Comparison of ENCODE assay signal across 1 cellular context in the genomic region with DNA sequence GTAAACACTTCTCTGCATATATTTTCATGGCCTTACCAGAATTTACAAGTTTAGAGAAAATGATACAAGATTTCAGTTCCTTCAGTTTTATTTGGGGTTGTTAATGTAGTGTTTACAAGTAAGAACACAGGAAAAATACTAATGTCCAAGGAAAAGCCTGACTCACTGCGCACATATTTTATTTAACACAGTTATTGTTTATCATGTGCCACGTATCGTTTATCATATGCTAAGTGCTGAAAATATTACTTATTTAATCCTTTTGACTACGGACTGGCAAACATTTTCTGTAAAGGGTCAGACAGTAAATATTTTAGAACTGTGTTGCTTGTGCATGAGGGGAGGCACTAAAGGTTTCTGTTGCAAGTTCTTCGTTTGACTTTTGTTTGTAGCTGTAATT.
TF ChIP-seq lines count a peak whose summit lies in the region.

No MANE protein-coding gene starts in this region.

TF ChIP-seq in HEK293, 187 proteins besides CTCF, POLR2A, EP300 and RAD21 (continued from another document):
- TF ChIP-seq, protein P1, sequence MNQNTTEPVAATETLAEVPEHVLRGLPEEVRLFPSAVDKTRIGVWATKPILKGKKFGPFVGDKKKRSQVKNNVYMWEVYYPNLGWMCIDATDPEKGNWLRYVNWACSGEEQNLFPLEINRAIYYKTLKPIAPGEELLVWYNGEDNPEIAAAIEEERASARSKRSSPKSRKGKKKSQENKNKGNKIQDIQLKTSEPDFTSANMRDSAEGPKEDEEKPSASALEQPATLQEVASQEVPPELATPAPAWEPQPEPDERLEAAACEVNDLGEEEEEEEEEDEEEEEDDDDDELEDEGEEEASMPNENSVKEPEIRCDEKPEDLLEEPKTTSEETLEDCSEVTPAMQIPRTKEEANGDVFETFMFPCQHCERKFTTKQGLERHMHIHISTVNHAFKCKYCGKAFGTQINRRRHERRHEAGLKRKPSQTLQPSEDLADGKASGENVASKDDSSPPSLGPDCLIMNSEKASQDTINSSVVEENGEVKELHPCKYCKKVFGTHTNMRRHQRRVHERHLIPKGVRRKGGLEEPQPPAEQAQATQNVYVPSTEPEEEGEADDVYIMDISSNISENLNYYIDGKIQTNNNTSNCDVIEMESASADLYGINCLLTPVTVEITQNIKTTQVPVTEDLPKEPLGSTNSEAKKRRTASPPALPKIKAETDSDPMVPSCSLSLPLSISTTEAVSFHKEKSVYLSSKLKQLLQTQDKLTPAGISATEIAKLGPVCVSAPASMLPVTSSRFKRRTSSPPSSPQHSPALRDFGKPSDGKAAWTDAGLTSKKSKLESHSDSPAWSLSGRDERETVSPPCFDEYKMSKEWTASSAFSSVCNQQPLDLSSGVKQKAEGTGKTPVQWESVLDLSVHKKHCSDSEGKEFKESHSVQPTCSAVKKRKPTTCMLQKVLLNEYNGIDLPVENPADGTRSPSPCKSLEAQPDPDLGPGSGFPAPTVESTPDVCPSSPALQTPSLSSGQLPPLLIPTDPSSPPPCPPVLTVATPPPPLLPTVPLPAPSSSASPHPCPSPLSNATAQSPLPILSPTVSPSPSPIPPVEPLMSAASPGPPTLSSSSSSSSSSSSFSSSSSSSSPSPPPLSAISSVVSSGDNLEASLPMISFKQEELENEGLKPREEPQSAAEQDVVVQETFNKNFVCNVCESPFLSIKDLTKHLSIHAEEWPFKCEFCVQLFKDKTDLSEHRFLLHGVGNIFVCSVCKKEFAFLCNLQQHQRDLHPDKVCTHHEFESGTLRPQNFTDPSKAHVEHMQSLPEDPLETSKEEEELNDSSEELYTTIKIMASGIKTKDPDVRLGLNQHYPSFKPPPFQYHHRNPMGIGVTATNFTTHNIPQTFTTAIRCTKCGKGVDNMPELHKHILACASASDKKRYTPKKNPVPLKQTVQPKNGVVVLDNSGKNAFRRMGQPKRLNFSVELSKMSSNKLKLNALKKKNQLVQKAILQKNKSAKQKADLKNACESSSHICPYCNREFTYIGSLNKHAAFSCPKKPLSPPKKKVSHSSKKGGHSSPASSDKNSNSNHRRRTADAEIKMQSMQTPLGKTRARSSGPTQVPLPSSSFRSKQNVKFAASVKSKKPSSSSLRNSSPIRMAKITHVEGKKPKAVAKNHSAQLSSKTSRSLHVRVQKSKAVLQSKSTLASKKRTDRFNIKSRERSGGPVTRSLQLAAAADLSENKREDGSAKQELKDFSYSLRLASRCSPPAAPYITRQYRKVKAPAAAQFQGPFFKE (tag by site-specific recombination; IDR thresholded peaks at IDR 0.05; ENCODE audit: borderline replicate concordance) = no peak
- TF ChIP-seq ZNF658 (tag by site-specific recombination; IDR thresholded peaks at IDR 0.05) = no peak
- TF ChIP-seq, protein P2, sequence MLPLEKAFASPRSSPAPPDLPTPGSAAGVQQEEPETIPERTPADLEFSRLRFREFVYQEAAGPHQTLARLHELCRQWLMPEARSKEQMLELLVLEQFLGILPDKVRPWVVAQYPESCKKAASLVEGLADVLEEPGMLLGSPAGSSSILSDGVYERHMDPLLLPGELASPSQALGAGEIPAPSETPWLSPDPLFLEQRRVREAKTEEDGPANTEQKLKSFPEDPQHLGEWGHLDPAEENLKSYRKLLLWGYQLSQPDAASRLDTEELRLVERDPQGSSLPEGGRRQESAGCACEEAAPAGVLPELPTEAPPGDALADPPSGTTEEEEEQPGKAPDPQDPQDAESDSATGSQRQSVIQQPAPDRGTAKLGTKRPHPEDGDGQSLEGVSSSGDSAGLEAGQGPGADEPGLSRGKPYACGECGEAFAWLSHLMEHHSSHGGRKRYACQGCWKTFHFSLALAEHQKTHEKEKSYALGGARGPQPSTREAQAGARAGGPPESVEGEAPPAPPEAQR (tag by site-specific recombination; IDR thresholded peaks at IDR 0.05) = no peak
